ENCODE assay signal across 8 cellular contexts in the genomic region with DNA sequence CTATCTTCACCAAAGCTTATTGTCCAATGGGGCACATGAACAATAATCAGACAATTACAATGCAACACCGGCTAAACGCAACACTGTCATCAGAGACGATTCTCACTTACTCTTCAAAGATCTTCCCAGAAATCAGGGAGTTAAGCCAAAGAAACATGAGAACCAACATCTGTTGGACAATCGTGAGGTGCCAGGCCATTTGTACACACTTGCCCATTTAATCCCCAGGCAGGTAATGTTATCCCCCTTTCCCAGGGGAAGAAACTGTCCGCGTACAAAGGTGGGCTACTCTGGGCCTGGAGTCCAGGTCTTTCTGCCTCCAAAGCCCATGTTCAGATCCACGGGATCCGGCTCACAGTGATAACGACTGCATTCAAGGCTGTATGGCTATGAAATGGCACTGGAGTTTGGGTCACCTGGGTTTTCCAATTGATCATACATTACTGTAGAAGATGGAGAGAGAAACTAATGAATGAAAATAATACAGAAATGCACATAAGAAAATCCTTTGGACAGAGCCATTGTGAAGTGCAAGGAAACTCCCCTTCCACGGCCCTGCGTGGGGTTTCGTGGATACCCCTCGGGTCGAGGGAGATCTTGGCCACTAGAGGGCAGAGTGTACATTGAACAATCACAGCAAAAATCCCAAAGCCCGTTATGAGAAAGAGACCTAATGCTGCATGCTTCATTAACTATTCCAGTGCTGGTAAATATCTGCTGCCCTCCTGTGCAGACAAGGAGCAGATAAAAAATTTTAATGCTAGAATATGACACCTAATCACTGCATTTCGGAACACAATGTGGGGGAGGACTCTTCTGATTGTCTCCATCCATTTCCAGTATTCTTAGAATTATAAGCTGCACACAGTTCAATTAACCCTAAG.
DNase-seq lines count a peak whose midpoint lies in the region; ATAC-seq and TF ChIP-seq lines count a peak whose summit lies in the region.

No MANE protein-coding gene starts in this region.

- no peaks in the 10 kb centered on the region for H3K27me3 Mint-ChIP-seq in stimulated activated memory B cell treated with anti-CD40 and anti-IgM and Interleukin-4, amounts not matched to agents 10 μg/mL and 1 μg/mL and 100 μg/mL, for 72 hours

- no peak overlapping the region for H3K27ac Mint-ChIP-seq in stimulated activated memory B cell treated with anti-CD40 and anti-IgM and Interleukin-4, amounts not matched to agents 10 μg/mL and 1 μg/mL and 100 μg/mL, for 72 hours

- H3K4me1 ChIP-seq in KMS-11 (ENCODE audit: low read depth, poor library complexity, severe bottlenecking): no peaks in the 10 kb centered on the region

- no peaks in the 10 kb centered on the region for H3K36me3 Mint-ChIP-seq in stimulated activated memory B cell treated with anti-CD40 and anti-IgM and Interleukin-4, amounts not matched to agents 10 μg/mL and 1 μg/mL and 100 μg/mL, for 72 hours

- no peaks in the 10 kb centered on the region for H3K27me3 ChIP-seq in KMS-11 (ENCODE audit: insufficient read depth, low read depth)

- ATAC-seq in Right ventricle myocardium superior (ENCODE audit: poor library complexity) (peak; percentile 91), sciatic nerve (peak; percentile 84)
- ATAC-seq in stimulated activated memory B cell treated with anti-CD40 and anti-IgM and Interleukin-4, amounts not matched to agents 10 μg/mL and 1 μg/mL and 100 μg/mL, for 72 hours: no peak

- no peaks in the 10 kb centered on the region for H3K9me3 Mint-ChIP-seq in stimulated activated memory B cell treated with anti-CD40 and anti-IgM and Interleukin-4, amounts not matched to agents 10 μg/mL and 1 μg/mL and 100 μg/mL, for 72 hours

- intact Hi-C loops in Right ventricle myocardium superior (cut with DNase I): loop anchor here (5.0 to 10.0 kb wide), 4 partner anchors 105 to 463 kb away; no protein-coding TSS in a partner anchor
- intact Hi-C loops in sciatic nerve (cut with DNase I): loop anchor here (5.0 kb wide), 1 partner anchor 258 kb away; no protein-coding TSS in a partner anchor

- H3K4me1 Mint-ChIP-seq in stimulated activated memory B cell treated with anti-CD40 and anti-IgM and Interleukin-4, amounts not matched to agents 10 μg/mL and 1 μg/mL and 100 μg/mL, for 72 hours: no peaks in the 10 kb centered on the region

- peak; percentile 79 for TF ChIP-seq CTCF in KMS-11 (conservative IDR thresholded peaks at IDR 0.05; ENCODE audit: low read depth, low read length)

- no peak overlapping the region for H3K4me3 ChIP-seq in KMS-11 (IDR thresholded peaks at IDR 0.05; ENCODE audit: insufficient read depth, low read depth, low read length)

- no peaks in the 10 kb centered on the region for H3K36me3 ChIP-seq in KMS-11 (ENCODE audit: insufficient read depth)

- H3K4me3 Mint-ChIP-seq in stimulated activated memory B cell treated with anti-CD40 and anti-IgM and Interleukin-4, amounts not matched to agents 10 μg/mL and 1 μg/mL and 100 μg/mL, for 72 hours: no peak overlapping the region

- H3K79me2 ChIP-seq in KMS-11 (ENCODE audit: insufficient read depth, low read depth): no peaks in the 10 kb centered on the region

- H3K27ac ChIP-seq in KMS-11: no peak overlapping the region

- no peaks in the 10 kb centered on the region for H4K20me1 ChIP-seq in KMS-11 (ENCODE audit: insufficient read depth)

- H2AFZ ChIP-seq in KMS-11 (ENCODE audit: low read depth): no peak overlapping the region

- no peak overlapping the region for H3K9ac ChIP-seq in KMS-11

- peak; percentile 48 to 57 for DNase-seq in NCI-H2081 (lab: John Stamatoyannopoulos, UW)
- no peak for DNase-seq in NCI-H2081 treated with DMSO at 0.1 percent for 48 hours (lab: John Stamatoyannopoulos, UW)
- DNase-seq in RKO (ENCODE audit: low spot score): peak; percentile 42
- peak; percentile 38 for DNase-seq in activated naive CD4-positive, alpha-beta T cell treated with anti-CD3 and anti-CD28 coated beads, Interleukin-2, amount 50 U/mL, for 16 hours
- DNase-seq in Right ventricle myocardium superior: peak; percentile 46
- DNase-seq in sciatic nerve (ENCODE audit: low spot score): peak; percentile 69

- H3K4me2 ChIP-seq in KMS-11: no peak overlapping the region
